Comparison of ENCODE assay signal across 1 cellular context in genomic region chr11:1876361-1877063, GRCh38.
TF ChIP-seq lines count a peak whose summit lies in the region.

No MANE protein-coding gene starts in this region.

TF ChIP-seq in K562, 482 proteins besides CTCF, POLR2A, EP300 and RAD21 (continued from another document):
- TF ChIP-seq TAF9B (IDR thresholded peaks at IDR 0.05; ENCODE audit: partially characterized antibody): no peak
- TF ChIP-seq STAG1 (CRISPR knock-in tag; IDR thresholded peaks at IDR 0.05; ENCODE audit: borderline replicate concordance): peak; percentile 28; the same call in 1 of the 2 replicates
- TF ChIP-seq GTF2F1 (IDR thresholded peaks at IDR 0.05; ENCODE audit: low read depth, low read length): no peak
- TF ChIP-seq, protein P1, sequence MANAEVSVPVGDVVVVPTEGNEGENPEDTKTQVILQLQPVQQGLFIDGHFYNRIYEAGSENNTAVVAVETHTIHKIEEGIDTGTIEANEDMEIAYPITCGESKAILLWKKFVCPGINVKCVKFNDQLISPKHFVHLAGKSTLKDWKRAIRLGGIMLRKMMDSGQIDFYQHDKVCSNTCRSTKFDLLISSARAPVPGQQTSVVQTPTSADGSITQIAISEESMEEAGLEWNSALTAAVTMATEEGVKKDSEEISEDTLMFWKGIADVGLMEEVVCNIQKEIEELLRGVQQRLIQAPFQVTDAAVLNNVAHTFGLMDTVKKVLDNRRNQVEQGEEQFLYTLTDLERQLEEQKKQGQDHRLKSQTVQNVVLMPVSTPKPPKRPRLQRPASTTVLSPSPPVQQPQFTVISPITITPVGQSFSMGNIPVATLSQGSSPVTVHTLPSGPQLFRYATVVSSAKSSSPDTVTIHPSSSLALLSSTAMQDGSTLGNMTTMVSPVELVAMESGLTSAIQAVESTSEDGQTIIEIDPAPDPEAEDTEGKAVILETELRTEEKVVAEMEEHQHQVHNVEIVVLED (CRISPR knock-in tag; IDR thresholded peaks at IDR 0.05): no peak
- no peak for TF ChIP-seq HDAC3 (IDR thresholded peaks at IDR 0.05; ENCODE audit: borderline replicate concordance, partially characterized antibody)
- TF ChIP-seq, protein P2, sequence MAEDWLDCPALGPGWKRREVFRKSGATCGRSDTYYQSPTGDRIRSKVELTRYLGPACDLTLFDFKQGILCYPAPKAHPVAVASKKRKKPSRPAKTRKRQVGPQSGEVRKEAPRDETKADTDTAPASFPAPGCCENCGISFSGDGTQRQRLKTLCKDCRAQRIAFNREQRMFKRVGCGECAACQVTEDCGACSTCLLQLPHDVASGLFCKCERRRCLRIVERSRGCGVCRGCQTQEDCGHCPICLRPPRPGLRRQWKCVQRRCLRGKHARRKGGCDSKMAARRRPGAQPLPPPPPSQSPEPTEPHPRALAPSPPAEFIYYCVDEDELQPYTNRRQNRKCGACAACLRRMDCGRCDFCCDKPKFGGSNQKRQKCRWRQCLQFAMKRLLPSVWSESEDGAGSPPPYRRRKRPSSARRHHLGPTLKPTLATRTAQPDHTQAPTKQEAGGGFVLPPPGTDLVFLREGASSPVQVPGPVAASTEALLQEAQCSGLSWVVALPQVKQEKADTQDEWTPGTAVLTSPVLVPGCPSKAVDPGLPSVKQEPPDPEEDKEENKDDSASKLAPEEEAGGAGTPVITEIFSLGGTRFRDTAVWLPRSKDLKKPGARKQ (CRISPR knock-in tag; IDR thresholded peaks at IDR 0.05): no peak
- TF ChIP-seq ZNF316 (IDR thresholded peaks at IDR 0.05): no peak
- TF ChIP-seq FOSL1 (tag; conservative IDR thresholded peaks at IDR 0.05): no peak
- no peak for TF ChIP-seq TCFL5 (CRISPR knock-in tag; conservative IDR thresholded peaks at IDR 0.05)
- no peak for TF ChIP-seq ARHGAP35 (IDR thresholded peaks at IDR 0.05; ENCODE audit: partially characterized antibody)
- TF ChIP-seq RB1 (IDR thresholded peaks at IDR 0.05; ENCODE audit: low read depth): peak; percentile 22; the same call in 1 of the 2 replicates
- TF ChIP-seq CEBPB (tag; IDR thresholded peaks at IDR 0.05): no peak
- TF ChIP-seq RNF2 (IDR thresholded peaks at IDR 0.05): no peak
TF ChIP-seq in K562: peak in this region for 8.
